ENCODE assay signal across 29 cellular contexts in the genomic region with DNA sequence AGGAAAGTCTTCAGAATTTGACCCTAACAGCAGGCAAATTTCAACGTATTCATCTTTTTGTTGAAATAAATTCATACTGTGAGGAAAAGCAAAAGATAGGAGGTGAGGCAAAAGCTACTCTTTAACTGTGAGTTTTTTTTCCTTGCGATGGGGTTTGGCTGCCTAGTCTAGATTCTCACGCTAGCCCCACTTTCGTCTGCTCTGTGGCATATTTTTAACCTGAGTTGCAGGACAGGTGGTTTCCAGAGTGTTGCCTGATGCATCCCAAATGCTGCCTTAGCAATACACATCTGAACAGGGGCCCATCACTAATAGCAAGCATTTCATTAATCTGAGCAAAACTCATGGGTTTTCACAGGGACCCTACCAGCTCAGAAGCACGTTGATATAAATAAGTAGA. TPM values are rescaled to one million over a fixed set of nuclear protein-coding genes. Genes with fewer than 3 reads are reported as not detected.
"Had no signal": no experiment of that assay in that cellular context is flagged by ENCODE, and none has a peak within 500 bp of the region (broad histone marks: within the 10 kb centered on the region; RNA-seq: fewer than 3 reads in every experiment).

No MANE protein-coding gene starts in this region.

- H3K4me1 ChIP-seq: ascending aorta, breast epithelium, foreskin keratinocyte, gastrocnemius medialis, heart left ventricle had no signal

- H3K27ac ChIP-seq: ascending aorta, breast epithelium, cardiac muscle cell, coronary artery, dorsolateral prefrontal cortex, foreskin keratinocyte, gastrocnemius medialis, heart left ventricle had no signal

- H3K9me3 ChIP-seq: ascending aorta, breast epithelium, gastrocnemius medialis, heart left ventricle had no signal

- DNase-seq: activated CD4-positive, alpha-beta memory T cell treated with anti-CD3 and anti-CD28 coated beads for 36 hours; activated CD4-positive, alpha-beta T cell treated with anti-CD3 and anti-CD28 coated beads for 36 hours; activated CD4-positive, alpha-beta T cell treated with anti-CD3 and anti-CD28 coated beads, Interleukin-2, amount 10 ng/mL, durations not matched to agents 24 days and 14 days; activated CD4-positive, CD25-positive, alpha-beta regulatory T cell; activated CD4-positive, CD25-positive, alpha-beta regulatory T cell treated with anti-CD3 and anti-CD28 coated beads, Interleukin-2, amount 50 U/mL, for 72 hours; activated CD8-positive, alpha-beta memory T cell treated with anti-CD3 and anti-CD28 coated beads, Interleukin-2, amount 10 ng/mL, durations not matched to agents 7 days and 5 days; activated CD8-positive, alpha-beta memory T cell treated with anti-CD3 and anti-CD28 coated beads, Interleukin-2, amount 50 U/mL, for 4 hours; activated CD8-positive, alpha-beta T cell treated with anti-CD3 and anti-CD28 coated beads, Interleukin-2, amount 10 ng/mL, durations not matched to agents 7 days and 5 days; activated gamma-delta T cell; activated naive CD4-positive, alpha-beta T cell; activated naive CD4-positive, alpha-beta T cell treated with anti-CD3 and anti-CD28 coated beads, Interleukin-2, amount 10 ng/mL, durations not matched to agents 7 days and 5 days; activated naive CD8-positive, alpha-beta T cell treated with anti-CD3 and anti-CD28 coated beads, Interleukin-2, amount 10 ng/mL, durations not matched to agents 7 days and 5 days; activated T-cell treated with anti-CD3 and anti-CD28 coated beads, Interleukin-2, amount 50 U/mL, for 1 hour; activated T-cell treated with anti-CD3 and anti-CD28 coated beads, Interleukin-2, amount 50 U/mL, for 48 hours; central memory CD4-positive, alpha-beta T cell; dorsolateral prefrontal cortex; effector memory CD4-positive, alpha-beta T cell; endodermal cell; foreskin keratinocyte; gastrocnemius medialis; glutamatergic neuron; heart left ventricle; hypothalamus had no signal

- H3K27me3 ChIP-seq: ascending aorta, breast epithelium, cardiac muscle cell, dorsolateral prefrontal cortex, foreskin keratinocyte, gastrocnemius medialis, heart left ventricle had no signal

- ATAC-seq: activated CD4-positive, alpha-beta T cell treated with anti-CD3 and anti-CD28 coated beads for 36 hours; activated CD8-positive, alpha-beta memory T cell treated with anti-CD3 and anti-CD28 coated beads, Interleukin-2, amount 10 ng/mL, durations not matched to agents 7 days and 5 days; activated CD8-positive, alpha-beta T cell treated with anti-CD3 and anti-CD28 coated beads, Interleukin-2, amount 10 ng/mL, durations not matched to agents 7 days and 5 days; activated naive CD4-positive, alpha-beta T cell treated with anti-CD3 and anti-CD28 coated beads, Interleukin-2, amount 50 U/mL, for 72 hours; esophagus mucosa; foreskin keratinocyte; gastrocnemius medialis; heart left ventricle had no signal

- H3K4me3 ChIP-seq: ascending aorta, breast epithelium, cardiac muscle cell, coronary artery, dorsolateral prefrontal cortex, gastrocnemius medialis, heart left ventricle had no signal

RNA-seq across cellular contexts. Expression of gene CHRNA5, which starts 13.4 kb away (rescaled TPM):
- total RNA-seq: ascending aorta had no signal
